Comparison of ENCODE assay signal across 8 cellular contexts in the genomic region with DNA sequence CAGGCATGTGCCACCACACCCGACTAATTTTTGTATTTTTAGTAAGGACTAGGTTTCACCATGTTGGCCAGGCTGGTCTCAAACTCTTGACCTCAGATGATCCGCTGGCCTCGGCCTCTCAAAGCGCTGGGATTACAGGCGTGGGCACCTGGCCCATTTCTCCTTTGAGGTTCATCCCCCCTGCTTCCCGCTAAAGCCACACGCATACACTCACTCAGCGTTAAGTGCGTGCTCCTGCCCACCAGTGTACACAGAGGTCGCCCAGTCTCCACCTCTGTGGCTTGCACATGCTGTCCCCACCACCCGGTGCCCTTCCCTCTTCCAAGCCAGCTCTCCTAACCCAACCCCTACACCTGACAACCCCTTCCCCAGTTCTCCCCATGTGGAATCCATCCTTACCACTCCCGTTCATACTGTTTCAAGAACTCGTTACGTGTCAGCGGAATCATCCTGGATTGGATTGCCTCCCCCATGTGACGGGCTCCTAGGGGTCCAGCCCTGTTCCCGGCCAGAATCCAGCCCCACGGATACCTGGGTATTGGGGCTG. TPM values are rescaled to one million over a fixed set of nuclear protein-coding genes. Genes with fewer than 3 reads are reported as not detected.
DNase-seq lines count a peak whose midpoint lies in the region; ATAC-seq and TF ChIP-seq lines count a peak whose summit lies in the region.

No MANE protein-coding gene starts in this region.

- H3K4me3 ChIP-seq in transverse colon = peak overlapping the region in 2 of 4 donors; percentile 24 to 45

- CTCF ChIA-PET in activated CD4-positive, alpha-beta memory T cell treated with anti-CD3 and anti-CD28 coated beads, Interleukin-2, amount 10 ng/mL, durations not matched to agents 7 days and 5 days (lab: Charles Lee) = interaction anchor here (1.0 to 2.3 kb wide), 5 partner anchors 22 to 295 kb away, joined by 3 to 24 read pairs (median 3); a partner anchor contains a TSS

- in situ Hi-C loops in transverse colon (cut with MboI; ENCODE audit: low pct_ligation_motif_present in 1 of 4, low pct_unique_long_range_greater_than_20kb in 1 of 4, low sequenced_read_pairs in 3 of 4) = no loop called here

- H3K27me3 ChIP-seq in transverse colon = peaks cover 21% of the 10 kb centered on the region

- no peak overlapping the region for H3K27ac Mint-ChIP-seq in activated T-cell treated with anti-CD3 and anti-CD28 coated beads, Interleukin-2, amount 50 U/mL, for 72 hours
- peak overlapping the region; percentile 81 for H3K27ac Mint-ChIP-seq in activated CD4-positive, alpha-beta memory T cell treated with anti-CD3 and anti-CD28 coated beads, Interleukin-2, amount 10 ng/mL, durations not matched to agents 7 days and 5 days
- H3K27ac Mint-ChIP-seq in immature natural killer cell = peak overlapping the region; percentile 92 to 99 (median 94)

- H3K27me3 Mint-ChIP-seq in activated T-cell treated with anti-CD3 and anti-CD28 coated beads, Interleukin-2, amount 50 U/mL, for 72 hours (ENCODE audit: low read depth) = no peaks in the 10 kb centered on the region
- H3K27me3 Mint-ChIP-seq in activated CD4-positive, alpha-beta memory T cell treated with anti-CD3 and anti-CD28 coated beads, Interleukin-2, amount 10 ng/mL, durations not matched to agents 7 days and 5 days = peaks cover 13% of the 10 kb centered on the region
- H3K27me3 Mint-ChIP-seq in immature natural killer cell (ENCODE audit: low read depth in 3 of 3) = peaks cover 0 to 12% (median 7%) of the 10 kb centered on the region in 3 donors

- no peak for TF ChIP-seq POLR2A in transverse colon (IDR thresholded peaks at IDR 0.05)

- DNase-seq in activated T-cell treated with anti-CD3 and anti-CD28 coated beads, Interleukin-2, amount 50 U/mL, for 72 hours = no peak
- no peak for DNase-seq in activated T-cell treated with anti-CD3 and anti-CD28 coated beads, Interleukin-2, amount 50 U/mL, for 48 hours
- no peak for DNase-seq in activated CD4-positive, alpha-beta memory T cell treated with anti-CD3 and anti-CD28 coated beads, Interleukin-2, amount 10 ng/mL, durations not matched to agents 7 days and 5 days
- DNase-seq in immature natural killer cell = no peak
- DNase-seq in transverse colon = no peak
- no peak for DNase-seq in occipital lobe (lab: John Stamatoyannopoulos, UW)
- DNase-seq in HUDEP-2 (lab: John Stamatoyannopoulos, UW; ENCODE audit: unreplicated experiment in 76 of 76) = no peak
- DNase-seq in AG08395 (ENCODE audit: low spot score) = no peak

- H3K36me3 Mint-ChIP-seq in activated T-cell treated with anti-CD3 and anti-CD28 coated beads, Interleukin-2, amount 50 U/mL, for 72 hours (ENCODE audit: insufficient read depth in 2 of 2) = peaks cover 0 to 7% of the 10 kb centered on the region in 2 donors
- peaks cover 4% of the 10 kb centered on the region for H3K36me3 Mint-ChIP-seq in activated CD4-positive, alpha-beta memory T cell treated with anti-CD3 and anti-CD28 coated beads, Interleukin-2, amount 10 ng/mL, durations not matched to agents 7 days and 5 days (ENCODE audit: low read depth)
- peaks cover 0 to 2% (median 0%) of the 10 kb centered on the region in 3 donors for H3K36me3 Mint-ChIP-seq in immature natural killer cell

- peaks cover 34% of the 10 kb centered on the region for H3K4me1 Mint-ChIP-seq in activated T-cell treated with anti-CD3 and anti-CD28 coated beads, Interleukin-2, amount 50 U/mL, for 72 hours (ENCODE audit: low read depth)
- H3K4me1 Mint-ChIP-seq in activated CD4-positive, alpha-beta memory T cell treated with anti-CD3 and anti-CD28 coated beads, Interleukin-2, amount 10 ng/mL, durations not matched to agents 7 days and 5 days = peaks cover 32% of the 10 kb centered on the region
- peaks cover 22 to 27% of the 10 kb centered on the region in 2 donors for H3K4me1 Mint-ChIP-seq in immature natural killer cell

- TF ChIP-seq EP300 in transverse colon (IDR thresholded peaks at IDR 0.05; ENCODE audit: low read depth) = no peak

- POLR2A ChIA-PET in activated CD4-positive, alpha-beta memory T cell treated with anti-CD3 and anti-CD28 coated beads, Interleukin-2, amount 10 ng/mL, durations not matched to agents 7 days and 5 days (lab: Charles Lee) = interaction anchor here (1.5 to 2.1 kb wide), 7 partner anchors 16 to 162 kb away, joined by 3 to 12 read pairs (median 6); a partner anchor contains a TSS

- no peak for TF ChIP-seq CTCF in transverse colon (IDR thresholded peaks at IDR 0.05)

- ATAC-seq in activated T-cell treated with anti-CD3 and anti-CD28 coated beads, Interleukin-2, amount 50 U/mL, for 72 hours (replicated peaks in 1 of 2) = peak; percentile 21 to 31

- H3K4me1 ChIP-seq in transverse colon = peaks cover 0 to 11% (median 2%) of the 10 kb centered on the region in 4 donors

- H3K4me3 Mint-ChIP-seq in activated T-cell treated with anti-CD3 and anti-CD28 coated beads, Interleukin-2, amount 50 U/mL, for 72 hours = peak overlapping the region; percentile 89 to 96
- H3K4me3 Mint-ChIP-seq in activated CD4-positive, alpha-beta memory T cell treated with anti-CD3 and anti-CD28 coated beads, Interleukin-2, amount 10 ng/mL, durations not matched to agents 7 days and 5 days = peak overlapping the region; percentile 67
- peak overlapping the region; percentile 82 to 99 (median 89) for H3K4me3 Mint-ChIP-seq in immature natural killer cell

- H3K36me3 ChIP-seq in transverse colon = no peaks in the 10 kb centered on the region

- H3K9me3 ChIP-seq in transverse colon = peaks cover 3 to 7% of the 10 kb centered on the region in 2 donors

- peak overlapping the region in 3 of 4 donors; percentile 31 to 67 (median 63) for H3K27ac ChIP-seq in transverse colon

- H3K9me3 Mint-ChIP-seq in activated T-cell treated with anti-CD3 and anti-CD28 coated beads, Interleukin-2, amount 50 U/mL, for 72 hours = peaks cover 0 to 4% of the 10 kb centered on the region in 2 donors
- peaks cover 9% of the 10 kb centered on the region for H3K9me3 Mint-ChIP-seq in activated CD4-positive, alpha-beta memory T cell treated with anti-CD3 and anti-CD28 coated beads, Interleukin-2, amount 10 ng/mL, durations not matched to agents 7 days and 5 days
- peaks cover 0 to 3% (median 1%) of the 10 kb centered on the region in 6 donors for H3K9me3 Mint-ChIP-seq in immature natural killer cell

- 50 to 54% methylated on average over 11 to 18 of the region's 18 CpGs for WGBS in transverse colon (ENCODE audit: low coverage in 1 of 2), 2 donors

- intact Hi-C loops in transverse colon (cut with DNase I; ENCODE audit: low total_unique reads) = no loop called here

RNA-seq across cellular contexts. Expression of a gene that starts 15.7 kb away (rescaled TPM):
- 10 to 100 TPM; 71.9 to 87.5 TPM for total RNA-seq in activated T-cell treated with anti-CD3 and anti-CD28 coated beads, Interleukin-2, amount 50 U/mL, for 72 hours
- 100 to 1,000 TPM; 114 to 126 TPM for total RNA-seq in activated CD4-positive, alpha-beta memory T cell treated with anti-CD3 and anti-CD28 coated beads, Interleukin-2, amount 10 ng/mL, durations not matched to agents 7 days and 5 days
- 10 to 100 TPM; 42.5 to 95.4 (median 54.1) TPM for polyA plus RNA-seq in immature natural killer cell
- total RNA-seq in transverse colon (10 to 100 TPM in 2 of 4 donors, 1 to 10 TPM in 2; 1.4 to 26.9 (median 10.6) TPM), occipital lobe (2.3 TPM)

RNA-seq across cellular contexts. Expression of a gene that starts 22.6 kb away (rescaled TPM):
- total RNA-seq in activated T-cell treated with anti-CD3 and anti-CD28 coated beads, Interleukin-2, amount 50 U/mL, for 72 hours = 100 to 1,000 TPM; 620 to 681 TPM
- 1,000 to 10,000 TPM in 1 of 2 experiments, 100 to 1,000 TPM in 1; 984 to 1,005 TPM for total RNA-seq in activated CD4-positive, alpha-beta memory T cell treated with anti-CD3 and anti-CD28 coated beads, Interleukin-2, amount 10 ng/mL, durations not matched to agents 7 days and 5 days
- 1,000 to 10,000 TPM in 2 of 3 donors, 100 to 1,000 TPM in 1; 962 to 1,843 (median 1,262) TPM for polyA plus RNA-seq in immature natural killer cell
- total RNA-seq in transverse colon = 10 to 100 TPM in 3 of 4 donors, 1 to 10 TPM in 1; 5.2 to 36.3 (median 24.0) TPM
- total RNA-seq in occipital lobe = not detected

RNA-seq across cellular contexts. Expression of a gene that starts 54.4 kb away (rescaled TPM):
- total RNA-seq in activated T-cell treated with anti-CD3 and anti-CD28 coated beads, Interleukin-2, amount 50 U/mL, for 72 hours = 10 to 100 TPM in 1 of 2 donors, 1 to 10 TPM in 1; 10.0 to 14.6 TPM
- 1 to 10 TPM; 3.4 to 3.9 TPM for total RNA-seq in activated CD4-positive, alpha-beta memory T cell treated with anti-CD3 and anti-CD28 coated beads, Interleukin-2, amount 10 ng/mL, durations not matched to agents 7 days and 5 days
- polyA plus RNA-seq in immature natural killer cell = not detected
- under 1 TPM in 2 of 4 donors, not detected in 2; 0.16 to 0.41 TPM for total RNA-seq in transverse colon
- not detected for total RNA-seq in occipital lobe

Comparison
In these comparisons a context has a peak if more than half of its experiments do, and no peak if none do; other contexts are left out.
1. RNA of a gene that starts 22.6 kb away (total RNA-seq): 984 to 1,005 TPM in activated CD4-positive, alpha-beta memory T cell treated with anti-CD3 and anti-CD28 coated beads, Interleukin-2, amount 10 ng/mL, durations not matched to agents 7 days and 5 days and 620 to 681 TPM in activated T-cell treated with anti-CD3 and anti-CD28 coated beads, Interleukin-2, amount 50 U/mL, for 72 hours; 5.2 to 36.3 TPM in transverse colon and not detected in occipital lobe (single experiment); every median in the first group is over 10 times any median in the second.
2. Peak in every context shown above with its lines, with median percentiles within 50 percentile points of each other: H3K4me3 Mint-ChIP-seq.